In genomic region chr2:104787298-104788065, GRCh38 we compare ENCODE assay signal across 29 cellular contexts.
"Had no signal": no experiment of that assay in that cellular context is flagged by ENCODE, and none has a peak within 500 bp of the region (broad histone marks: within the 10 kb centered on the region; RNA-seq: fewer than 3 reads in every experiment).

No MANE protein-coding gene starts in this region.

- H3K4me1 Mint-ChIP-seq: activated CD4-positive, alpha-beta memory T cell treated with anti-CD3 and anti-CD28 coated beads, Interleukin-2, amount 10 ng/mL, durations not matched to agents 7 days and 5 days; activated CD4-positive, alpha-beta T cell treated with anti-CD3 and anti-CD28 coated beads, Interleukin-2, amount 10 ng/mL, durations not matched to agents 7 days and 5 days; activated T-helper 17 cell treated with anti-CD3 and anti-CD28 coated beads, Interleukin-2, amount 50 U/mL, for 72 hours had no signal

- H3K27me3 Mint-ChIP-seq: activated CD4-positive, alpha-beta memory T cell treated with anti-CD3 and anti-CD28 coated beads, Interleukin-2, amount 10 ng/mL, durations not matched to agents 7 days and 5 days; activated CD4-positive, alpha-beta T cell treated with anti-CD3 and anti-CD28 coated beads, Interleukin-2, amount 10 ng/mL, durations not matched to agents 7 days and 5 days had no signal

- ATAC-seq: activated T-helper 17 cell treated with anti-CD3 and anti-CD28 coated beads, Interleukin-2, amount 50 U/mL, for 72 hours; Panc1; Right ventricle myocardium inferior had no signal

- H3K36me3 Mint-ChIP-seq: activated naive CD8-positive, alpha-beta T cell had no signal

- H3K4me3 Mint-ChIP-seq: activated CD4-positive, alpha-beta memory T cell treated with anti-CD3 and anti-CD28 coated beads, Interleukin-2, amount 10 ng/mL, durations not matched to agents 7 days and 5 days; activated CD4-positive, alpha-beta T cell treated with anti-CD3 and anti-CD28 coated beads, Interleukin-2, amount 10 ng/mL, durations not matched to agents 7 days and 5 days; activated naive CD4-positive, alpha-beta T cell treated with anti-CD3 and anti-CD28 coated beads for 36 hours; activated naive CD8-positive, alpha-beta T cell; activated T-helper 17 cell treated with anti-CD3 and anti-CD28 coated beads, Interleukin-2, amount 50 U/mL, for 72 hours had no signal

- H3K4me3 ChIP-seq: SK-N-MC had no signal

- DNase-seq: activated CD4-positive, alpha-beta memory T cell treated with anti-CD3 and anti-CD28 coated beads, Interleukin-2, amount 10 ng/mL, durations not matched to agents 7 days and 5 days; activated CD4-positive, alpha-beta T cell treated with anti-CD3 and anti-CD28 coated beads, Interleukin-2, amount 10 ng/mL, durations not matched to agents 7 days and 5 days; activated CD4-positive, CD25-positive, alpha-beta regulatory T cell; activated gamma-delta T cell; activated naive CD4-positive, alpha-beta T cell treated with anti-CD3 and anti-CD28 coated beads for 36 hours; activated T-cell treated with anti-CD3 and anti-CD28 coated beads for 4 hours; activated T-cell treated with anti-CD3 and anti-CD28 coated beads, Interleukin-2, amount 50 U/mL, for 48 hours; amygdala; central memory CD4-positive, alpha-beta T cell; KG1; NCI-H1092; NCI-H1417; NCI-H1930; NCI-H2107; NCI-H2171 treated with DMSO at 0.1 percent for 48 hours; NCI-H226; NCI-H510A; NCI-H526 treated with DMSO at 0.1 percent for 48 hours; NCI-H82; NK-92 treated with Interleukin-12 subunit alpha and Interleukin-12 subunit beta, amount 100 ng/mL, for 24 hours; OCI-M1; RPMI8226; T-helper 1 cell had no signal

- H3K27ac ChIP-seq: SK-N-MC, VCaP had no signal

- H3K9me3 Mint-ChIP-seq: activated CD4-positive, alpha-beta memory T cell treated with anti-CD3 and anti-CD28 coated beads, Interleukin-2, amount 10 ng/mL, durations not matched to agents 7 days and 5 days; activated CD4-positive, alpha-beta T cell treated with anti-CD3 and anti-CD28 coated beads, Interleukin-2, amount 10 ng/mL, durations not matched to agents 7 days and 5 days; activated naive CD4-positive, alpha-beta T cell treated with anti-CD3 and anti-CD28 coated beads for 36 hours; activated T-helper 17 cell treated with anti-CD3 and anti-CD28 coated beads, Interleukin-2, amount 50 U/mL, for 72 hours had no signal

- H3K27ac Mint-ChIP-seq: activated CD4-positive, alpha-beta memory T cell treated with anti-CD3 and anti-CD28 coated beads, Interleukin-2, amount 10 ng/mL, durations not matched to agents 7 days and 5 days; activated CD4-positive, alpha-beta T cell treated with anti-CD3 and anti-CD28 coated beads, Interleukin-2, amount 10 ng/mL, durations not matched to agents 7 days and 5 days; activated naive CD4-positive, alpha-beta T cell treated with anti-CD3 and anti-CD28 coated beads for 36 hours; activated naive CD8-positive, alpha-beta T cell; activated T-helper 17 cell treated with anti-CD3 and anti-CD28 coated beads, Interleukin-2, amount 50 U/mL, for 72 hours had no signal
